In the genomic region with DNA sequence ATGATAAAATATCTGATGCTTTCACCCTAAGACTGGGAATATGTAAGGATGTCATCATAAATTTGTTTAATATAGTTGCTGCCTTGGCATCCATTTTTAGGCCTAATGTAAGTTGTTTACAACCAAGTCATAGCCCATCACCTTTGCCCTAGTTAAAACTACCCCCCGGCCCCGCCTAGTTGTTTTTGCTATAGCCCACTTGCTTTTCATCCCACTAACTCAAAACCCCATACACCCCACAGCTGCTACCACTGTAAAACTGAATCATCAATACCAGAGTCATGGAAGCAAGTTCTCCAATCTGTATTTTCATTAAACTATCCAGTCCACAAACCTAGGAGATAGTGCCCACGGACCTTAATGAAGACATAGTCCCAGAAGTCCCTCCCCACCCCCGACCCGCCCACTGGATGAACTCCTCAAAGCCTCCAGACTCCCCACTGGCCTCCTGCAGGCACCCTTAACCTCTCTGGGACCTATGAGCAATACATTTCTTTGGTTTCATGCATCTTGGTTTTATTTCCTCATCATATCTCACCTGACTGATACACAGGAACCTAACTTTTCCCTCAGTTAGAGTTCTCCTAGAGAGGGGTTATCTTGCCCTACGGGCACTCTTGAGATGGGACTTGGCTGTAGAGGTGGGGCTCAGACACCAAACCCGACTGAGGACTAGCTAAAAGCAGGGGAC, we compare ENCODE assay signal across 15 cellular contexts. TPM values are rescaled to one million over a fixed set of nuclear protein-coding genes. Genes with fewer than 3 reads are reported as not detected.
DNase-seq lines count a peak whose midpoint lies in the region; ATAC-seq and TF ChIP-seq lines count a peak whose summit lies in the region.
"Had no signal": no experiment of that assay in that cellular context is flagged by ENCODE, and none has a peak within 500 bp of the region (broad histone marks: within the 10 kb centered on the region; RNA-seq: fewer than 3 reads in every experiment).

No MANE protein-coding gene starts in this region.

- no peak for TF ChIP-seq POLR2A in NB4 (IDR thresholded peaks at IDR 0.05; ENCODE audit: extremely low read depth, insufficient read length)

- TF ChIP-seq CTCF in NB4 (IDR thresholded peaks at IDR 0.05; ENCODE audit: low read depth, low read length) = no peak
- TF ChIP-seq CTCF in CD4-positive, alpha-beta T cell (IDR thresholded peaks at IDR 0.05) = no peak

- H3K36me3 Mint-ChIP-seq in activated naive CD4-positive, alpha-beta T cell treated with anti-CD3 and anti-CD28 coated beads, Interleukin-2, amount 50 U/mL, for 72 hours = no peaks in the 10 kb centered on the region
- no peaks in the 10 kb centered on the region for H3K36me3 Mint-ChIP-seq in CD4-positive, alpha-beta T cell (ENCODE audit: low read depth)

- peak; percentile 54 to 59 for ATAC-seq in activated naive CD4-positive, alpha-beta T cell treated with anti-CD3 and anti-CD28 coated beads, Interleukin-2, amount 50 U/mL, for 72 hours
- no peak for ATAC-seq in CD4-positive, alpha-beta T cell (ENCODE audit: poor library complexity)

- peaks cover 9% of the 10 kb centered on the region for H3K4me1 Mint-ChIP-seq in CD4-positive, alpha-beta T cell (ENCODE audit: low read depth)

- no peaks in the 10 kb centered on the region for H3K9me3 Mint-ChIP-seq in activated naive CD4-positive, alpha-beta T cell treated with anti-CD3 and anti-CD28 coated beads, Interleukin-2, amount 50 U/mL, for 72 hours
- no peaks in the 10 kb centered on the region for H3K9me3 Mint-ChIP-seq in CD4-positive, alpha-beta T cell

- H3K9me3 ChIP-seq in CD4-positive, alpha-beta T cell (ENCODE audit: control insufficient read depth, low read length) = no peaks in the 10 kb centered on the region

- H3K27ac Mint-ChIP-seq in activated naive CD4-positive, alpha-beta T cell treated with anti-CD3 and anti-CD28 coated beads, Interleukin-2, amount 50 U/mL, for 72 hours = no peak overlapping the region
- no peak overlapping the region for H3K27ac Mint-ChIP-seq in CD4-positive, alpha-beta T cell

- H3K4me3 Mint-ChIP-seq in CD4-positive, alpha-beta T cell = no peak overlapping the region

- peaks cover 34% of the 10 kb centered on the region for H3K27me3 ChIP-seq in CD4-positive, alpha-beta T cell (ENCODE audit: control insufficient read depth, insufficient read depth, low read length)

- POLR2A ChIA-PET in CD4-positive, alpha-beta T cell (lab: Charles Lee) = interaction anchor here (1.7 kb wide), 1 partner anchor 11 kb away, joined by 13 read pairs; no protein-coding TSS in a partner anchor

- no peak overlapping the region for H3K27ac ChIP-seq in CD4-positive, alpha-beta T cell (ENCODE audit: low read depth, low read length)
- H3K27ac ChIP-seq: GM23248 had no signal

- CTCF ChIA-PET in CD4-positive, alpha-beta T cell (lab: Charles Lee) = interaction anchor here (0.6 kb wide), 1 partner anchor 43 kb away, joined by 3 read pairs; no protein-coding TSS in a partner anchor

- intact Hi-C loops in CD4-positive, alpha-beta T cell (cut with DNase I, micrococcal nuclease) = no loop called here

- no peak for DNase-seq in activated naive CD4-positive, alpha-beta T cell treated with anti-CD3 and anti-CD28 coated beads, Interleukin-2, amount 50 U/mL, for 72 hours (ENCODE audit: low spot score in 2 of 2)
- DNase-seq in activated naive CD4-positive, alpha-beta T cell (lab: John Stamatoyannopoulos, UW) = no peak
- peak; percentile 19 for DNase-seq in NB4 (ENCODE audit: low read depth)
- DNase-seq in kidney tubule cell (ENCODE audit: low spot score) = peak; percentile 8
- DNase-seq in LoVo (ENCODE audit: low spot score) = no peak
- DNase-seq in CD4-positive, alpha-beta T cell = no peak
- DNase-seq in DMS 273 (lab: John Stamatoyannopoulos, UW; ENCODE audit: unreplicated experiment) = no peak
- DNase-seq: C1 segment of cervical spinal cord; GM23248; IMR-90; NCI-H1048; NCI-H146; NCI-H2081 treated with DMSO at 0.1 percent for 48 hours; NCI-H526; NK-92 treated with Interleukin-12 subunit alpha and Interleukin-12 subunit beta, amount 100 ng/mL, for 24 hours had no signal

- H3K4me3 ChIP-seq in NB4 (ENCODE audit: low read depth, low read length) = no peak overlapping the region
- H3K4me3 ChIP-seq: GM23248 had no signal

- peaks cover 57% of the 10 kb centered on the region for H3K27me3 Mint-ChIP-seq in CD4-positive, alpha-beta T cell

RNA-seq across cellular contexts. Expression of a gene that starts 12.5 kb away (rescaled TPM):
- total RNA-seq in activated naive CD4-positive, alpha-beta T cell treated with anti-CD3 and anti-CD28 coated beads, Interleukin-2, amount 50 U/mL, for 72 hours = 1 to 10 TPM in 1 of 2 donors, under 1 TPM in 1; 0.91 to 3.7 TPM
- total RNA-seq in CD4-positive, alpha-beta T cell = 1 to 10 TPM; 1.3 to 1.6 TPM

RNA-seq across cellular contexts. Expression of a gene that starts 45.2 kb away (rescaled TPM):
- total RNA-seq in activated naive CD4-positive, alpha-beta T cell treated with anti-CD3 and anti-CD28 coated beads, Interleukin-2, amount 50 U/mL, for 72 hours = 1 to 10 TPM; 4.8 to 8.4 TPM
- total RNA-seq in CD4-positive, alpha-beta T cell = 10 to 100 TPM; 13.6 to 15.6 TPM

Comparison
In these comparisons a context has a peak if more than half of its experiments do, and no peak if none do; other contexts are left out.
1. DNase-seq: peak in NB4 (single experiment) and kidney tubule cell (single experiment); none in activated naive CD4-positive, alpha-beta T cell treated with anti-CD3 and anti-CD28 coated beads, Interleukin-2, amount 50 U/mL, for 72 hours (0 of 2), activated naive CD4-positive, alpha-beta T cell (0 of 4), LoVo (single experiment), CD4-positive, alpha-beta T cell (0 of 10) and DMS 273 (single experiment).